10 cellular contexts compared by ENCODE assay signal in genomic region chr10:43077421-43078171, GRCh38. TPM values are rescaled to one million over a fixed set of nuclear protein-coding genes. Genes with fewer than 3 reads are reported as not detected.
DNase-seq lines count a peak whose midpoint lies in the region; ATAC-seq and TF ChIP-seq lines count a peak whose summit lies in the region.
"Had no signal": no experiment of that assay in that cellular context is flagged by ENCODE, and none has a peak within 500 bp of the region (broad histone marks: within the 10 kb centered on the region; RNA-seq: fewer than 3 reads in every experiment).

No MANE protein-coding gene starts in this region.

- 9% methylated on average over 38 of the region's 72 CpGs for WGBS in hepatocyte (ENCODE audit: low lambda C conversion rate, missing lambda C conversion rate)

- H4K20me1 ChIP-seq in hepatocyte (ENCODE audit: insufficient read depth, poor library complexity, severe bottlenecking), result no peaks in the 10 kb centered on the region

- no peaks in the 10 kb centered on the region for H3K4me1 ChIP-seq in hepatocyte (ENCODE audit: insufficient read depth)
- H3K4me1 ChIP-seq in skeletal muscle satellite cell (ENCODE audit: control insufficient read depth, insufficient read depth, low read length), result peaks cover 4% of the 10 kb centered on the region

- peaks cover 52% of the 10 kb centered on the region for H3K27me3 ChIP-seq in hepatocyte
- peaks cover 79% of the 10 kb centered on the region for H3K27me3 ChIP-seq in skeletal muscle satellite cell (ENCODE audit: control insufficient read depth, insufficient read depth, low read length)

- no peak overlapping the region for H3K27ac ChIP-seq in hepatocyte
- H3K27ac ChIP-seq: 22Rv1 had no signal

- no peaks in the 10 kb centered on the region for H3K79me2 ChIP-seq in hepatocyte

- H3K4me1 Mint-ChIP-seq in WTC11, result peaks cover 14% of the 10 kb centered on the region

- H3K36me3 Mint-ChIP-seq in WTC11, result no peaks in the 10 kb centered on the region

- H3K4me3 Mint-ChIP-seq in WTC11, result peak overlapping the region; percentile 73

- DNase-seq in DMS 273 (lab: John Stamatoyannopoulos, UW; ENCODE audit: unreplicated experiment), result peak; percentile 35
- no peak for DNase-seq in DMS 273 treated with DMSO at 0.1 percent for 48 hours (lab: John Stamatoyannopoulos, UW)
- peak; percentile 56 for DNase-seq in WTC11 (ENCODE audit: low spot score)
- no peak for DNase-seq in hepatocyte (ENCODE audit: low spot score)
- no peak for DNase-seq in inferior parietal cortex (ENCODE audit: extremely low spot score)
- DNase-seq in NK-92 treated with Interleukin-12 subunit alpha and Interleukin-12 subunit beta, amount 100 ng/mL, for 24 hours (lab: John Stamatoyannopoulos, UW), result no peak
- no peak for DNase-seq in RKO (ENCODE audit: low spot score)
- DNase-seq: activated CD4-positive, CD25-positive, alpha-beta regulatory T cell treated with anti-CD3 and anti-CD28 coated beads, Interleukin-2, amount 50 U/mL, for 72 hours had no signal

- peaks cover 35% of the 10 kb centered on the region for H3K27me3 Mint-ChIP-seq in WTC11 (ENCODE audit: low read depth)

- no peaks in the 10 kb centered on the region for H3K36me3 ChIP-seq in hepatocyte (replicated peaks; ENCODE audit: insufficient read depth, low read depth)
- no peaks in the 10 kb centered on the region for H3K36me3 ChIP-seq in skeletal muscle satellite cell (ENCODE audit: insufficient read depth, low read length)

- POLR2A ChIA-PET in WTC11 (lab: Charles Lee), result no interaction called here

- H3K9me3 ChIP-seq in hepatocyte (ENCODE audit: low read depth) (no peaks in the 10 kb centered on the region), skeletal muscle satellite cell (replicated peaks; ENCODE audit: low read length) (no peaks in the 10 kb centered on the region)

- H2AFZ ChIP-seq in hepatocyte, result no peak overlapping the region

- H3K4me3 ChIP-seq in hepatocyte (no peak overlapping the region), skeletal muscle satellite cell (ENCODE audit: low read length) (peak overlapping the region; percentile 61)

- peak overlapping the region; percentile 90 for H3K4me2 ChIP-seq in hepatocyte
- H3K4me2 ChIP-seq in skeletal muscle satellite cell (ENCODE audit: low read length), result peak overlapping the region; percentile 74

- ATAC-seq in WTC11, result peak; percentile 5

- H3K9me3 Mint-ChIP-seq in WTC11, result no peaks in the 10 kb centered on the region

- H3K27ac Mint-ChIP-seq in WTC11, result no peak overlapping the region

- CTCF ChIA-PET in WTC11 (lab: Charles Lee), result interaction anchor here (1.1 to 3.5 kb wide), 8 partner anchors 12 to 227 kb away, joined by 4 to 66 read pairs (median 16); no protein-coding TSS in a partner anchor

- TF ChIP-seq CTCF in WTC11 (IDR thresholded peaks at IDR 0.05) (no peak), hepatocyte (IDR thresholded peaks at IDR 0.05; ENCODE audit: poor library complexity) (no peak)

- H3K9ac ChIP-seq in skeletal muscle satellite cell (ENCODE audit: low read depth, low read length), result no peak overlapping the region

- H3K9me2 ChIP-seq in hepatocyte (replicated peaks; ENCODE audit: insufficient read depth), result no peaks in the 10 kb centered on the region

TF ChIP-seq in WTC11, 78 proteins besides CTCF, POLR2A, EP300 and RAD21:
- TF ChIP-seq, protein P1, sequence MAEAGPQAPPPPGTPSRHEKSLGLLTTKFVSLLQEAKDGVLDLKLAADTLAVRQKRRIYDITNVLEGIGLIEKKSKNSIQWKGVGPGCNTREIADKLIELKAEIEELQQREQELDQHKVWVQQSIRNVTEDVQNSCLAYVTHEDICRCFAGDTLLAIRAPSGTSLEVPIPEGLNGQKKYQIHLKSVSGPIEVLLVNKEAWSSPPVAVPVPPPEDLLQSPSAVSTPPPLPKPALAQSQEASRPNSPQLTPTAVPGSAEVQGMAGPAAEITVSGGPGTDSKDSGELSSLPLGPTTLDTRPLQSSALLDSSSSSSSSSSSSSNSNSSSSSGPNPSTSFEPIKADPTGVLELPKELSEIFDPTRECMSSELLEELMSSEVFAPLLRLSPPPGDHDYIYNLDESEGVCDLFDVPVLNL (CRISPR knock-in tag; IDR thresholded peaks at IDR 0.05; ENCODE audit: borderline replicate concordance, low read depth), result no peak
- no peak for TF ChIP-seq RORB (CRISPR knock-in tag; IDR thresholded peaks at IDR 0.05)
- TF ChIP-seq, protein P2, sequence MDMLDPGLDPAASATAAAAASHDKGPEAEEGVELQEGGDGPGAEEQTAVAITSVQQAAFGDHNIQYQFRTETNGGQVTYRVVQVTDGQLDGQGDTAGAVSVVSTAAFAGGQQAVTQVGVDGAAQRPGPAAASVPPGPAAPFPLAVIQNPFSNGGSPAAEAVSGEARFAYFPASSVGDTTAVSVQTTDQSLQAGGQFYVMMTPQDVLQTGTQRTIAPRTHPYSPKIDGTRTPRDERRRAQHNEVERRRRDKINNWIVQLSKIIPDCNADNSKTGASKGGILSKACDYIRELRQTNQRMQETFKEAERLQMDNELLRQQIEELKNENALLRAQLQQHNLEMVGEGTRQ (CRISPR knock-in tag; IDR thresholded peaks at IDR 0.05), result no peak
- TF ChIP-seq NFYB (CRISPR knock-in tag; conservative IDR thresholded peaks at IDR 0.05; ENCODE audit: low read depth), result no peak
- TF ChIP-seq ZNF232 (CRISPR knock-in tag; IDR thresholded peaks at IDR 0.05), result no peak
- TF ChIP-seq, protein P3, sequence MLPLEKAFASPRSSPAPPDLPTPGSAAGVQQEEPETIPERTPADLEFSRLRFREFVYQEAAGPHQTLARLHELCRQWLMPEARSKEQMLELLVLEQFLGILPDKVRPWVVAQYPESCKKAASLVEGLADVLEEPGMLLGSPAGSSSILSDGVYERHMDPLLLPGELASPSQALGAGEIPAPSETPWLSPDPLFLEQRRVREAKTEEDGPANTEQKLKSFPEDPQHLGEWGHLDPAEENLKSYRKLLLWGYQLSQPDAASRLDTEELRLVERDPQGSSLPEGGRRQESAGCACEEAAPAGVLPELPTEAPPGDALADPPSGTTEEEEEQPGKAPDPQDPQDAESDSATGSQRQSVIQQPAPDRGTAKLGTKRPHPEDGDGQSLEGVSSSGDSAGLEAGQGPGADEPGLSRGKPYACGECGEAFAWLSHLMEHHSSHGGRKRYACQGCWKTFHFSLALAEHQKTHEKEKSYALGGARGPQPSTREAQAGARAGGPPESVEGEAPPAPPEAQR (CRISPR knock-in tag; IDR thresholded peaks at IDR 0.05), result no peak
- no peak for TF ChIP-seq ZNF423 (CRISPR knock-in tag; IDR thresholded peaks at IDR 0.05)
- TF ChIP-seq JAZF1 (CRISPR knock-in tag; IDR thresholded peaks at IDR 0.05), result no peak

RNA-seq across cellular contexts. Expression of gene RET, which starts 0.7 kb away (rescaled TPM):
- total RNA-seq in WTC11 (2021) (17.8 to 21.4 TPM (median 19.3 TPM) in 3 replicates), hepatocyte (0.44 and 0.50 TPM in 2 replicates)
- polyA plus RNA-seq in hepatocyte, result not detected in 2 replicates
- under 0.01 TPM in 1 of 2 replicates, not detected in the other for total RNA-seq in skeletal muscle satellite cell (2012; rRNA removed)

Comparison
In these comparisons a context has a peak if more than half of its experiments do, and no peak if none do; other contexts are left out.
1. DNase-seq: peak in DMS 273 (single experiment) and WTC11 (single experiment); none in DMS 273 treated with DMSO at 0.1 percent for 48 hours (single experiment), hepatocyte (single experiment), inferior parietal cortex (single experiment), NK-92 treated with Interleukin-12 subunit alpha and Interleukin-12 subunit beta, amount 100 ng/mL, for 24 hours (single experiment) and RKO (single experiment).
2. RNA of gene RET, which starts 0.7 kb away (total RNA-seq): 17.8 to 21.4 TPM in WTC11; 0.44 to 0.50 TPM in hepatocyte; every median in the first group is over 10 times any median in the second.